8 cellular contexts compared by ENCODE assay signal in genomic region chr15:66497502-66498455, GRCh38. TPM values are rescaled to one million over a fixed set of nuclear protein-coding genes. Genes with fewer than 3 reads are reported as not detected.
DNase-seq lines count a peak whose midpoint lies in the region; ATAC-seq and TF ChIP-seq lines count a peak whose summit lies in the region.

Gene SNAPC5 (minus strand): TSS chr15:66497762. CDS start chr15:66497731, 31 bp downstream.

- H3K36me3 ChIP-seq in osteoblast (ENCODE audit: insufficient read depth, low read length) (peaks cover 80% of the 10 kb centered on the region), thoracic aorta (peaks cover 35% of the 10 kb centered on the region)

- no peaks in the 10 kb centered on the region for H3K9me3 Mint-ChIP-seq in HFFc6
- no peaks in the 10 kb centered on the region for H3K9me3 Mint-ChIP-seq in activated naive CD4-positive, alpha-beta T cell treated with anti-CD3 and anti-CD28 coated beads, Interleukin-2, amount 50 U/mL, for 24 hours

- H3K27me3 Mint-ChIP-seq in HFFc6 (ENCODE audit: insufficient read depth), result peaks cover 20% of the 10 kb centered on the region
- H3K27me3 Mint-ChIP-seq in activated naive CD4-positive, alpha-beta T cell treated with anti-CD3 and anti-CD28 coated beads, Interleukin-2, amount 50 U/mL, for 24 hours, result no peaks in the 10 kb centered on the region

- peaks cover 31% of the 10 kb centered on the region for H4K20me1 ChIP-seq in osteoblast (ENCODE audit: insufficient read depth, low read length)

- H3K4me2 ChIP-seq in osteoblast (ENCODE audit: insufficient read depth, low read length), result peak within 1 kb of the TSS; percentile 98

- H3K27ac Mint-ChIP-seq in HFFc6, result peak within 1 kb of the TSS; percentile 82
- H3K27ac Mint-ChIP-seq in activated naive CD4-positive, alpha-beta T cell treated with anti-CD3 and anti-CD28 coated beads, Interleukin-2, amount 50 U/mL, for 24 hours, result peak within 1 kb of the TSS; percentile 97

- peaks cover 52% of the 10 kb centered on the region for H3K4me1 Mint-ChIP-seq in HFFc6 (ENCODE audit: low read depth)
- H3K4me1 Mint-ChIP-seq in activated naive CD4-positive, alpha-beta T cell treated with anti-CD3 and anti-CD28 coated beads, Interleukin-2, amount 50 U/mL, for 24 hours, result peaks cover 72% of the 10 kb centered on the region

- peak within 1 kb of the TSS; percentile 93 for H3K4me3 Mint-ChIP-seq in HFFc6
- peak within 1 kb of the TSS; percentile 96 for H3K4me3 Mint-ChIP-seq in activated naive CD4-positive, alpha-beta T cell treated with anti-CD3 and anti-CD28 coated beads, Interleukin-2, amount 50 U/mL, for 24 hours

- H3K9me3 ChIP-seq in osteoblast (ENCODE audit: low read depth, low read length) (no peaks in the 10 kb centered on the region), thoracic aorta (no peaks in the 10 kb centered on the region)

- peaks cover 54% of the 10 kb centered on the region for H3K36me3 Mint-ChIP-seq in HFFc6 (ENCODE audit: low read depth)
- peaks cover 38% of the 10 kb centered on the region for H3K36me3 Mint-ChIP-seq in activated naive CD4-positive, alpha-beta T cell treated with anti-CD3 and anti-CD28 coated beads, Interleukin-2, amount 50 U/mL, for 24 hours

- DNase-seq in HFFc6 (peak; percentile 91), NB4 (ENCODE audit: low read depth) (peak; percentile 98), glomerular endothelial cell (ENCODE audit: extremely low read depth, low read depth, low spot score) (no peak), osteoblast (ENCODE audit: insufficient read length, low spot score, missing footprints) (peak; percentile 96), thoracic aorta (ENCODE audit: low spot score) (peak; percentile 92)

- H3K4me3 ChIP-seq in GM08714 (ENCODE audit: low read length), result peak within 1 kb of the TSS; percentile 89
- H3K4me3 ChIP-seq in NB4 (ENCODE audit: low read depth, low read length), result peak within 1 kb of the TSS; percentile 94
- peak within 1 kb of the TSS; percentile 98 for H3K4me3 ChIP-seq in osteoblast (ENCODE audit: insufficient read depth, low read length)
- H3K4me3 ChIP-seq in thoracic aorta, result peak within 1 kb of the TSS; percentile 85

- peak within 1 kb of the TSS; percentile 86 for H3K27ac ChIP-seq in osteoblast (ENCODE audit: low read depth, low read length)
- peak within 1 kb of the TSS; percentile 79 to 84 for H3K27ac ChIP-seq in thoracic aorta

- H2AFZ ChIP-seq in osteoblast (ENCODE audit: low read length), result peak within 1 kb of the TSS; percentile 69

- peak; percentile 77 for TF ChIP-seq POLR2A in NB4 (IDR thresholded peaks at IDR 0.05; ENCODE audit: extremely low read depth, insufficient read length)

- ATAC-seq in SK-N-SH treated with all-trans-retinoic acid at 6 μM for 48 hours (peak; percentile 88), thoracic aorta (ENCODE audit: insufficient number of reproducible peaks, low FRiP score, low read depth) (peak; percentile 81)

- H3K27me3 ChIP-seq in osteoblast (ENCODE audit: insufficient read depth, low read length), result no peaks in the 10 kb centered on the region
- H3K27me3 ChIP-seq in thoracic aorta (replicated peaks; ENCODE audit: insufficient read depth), result no peaks in the 10 kb centered on the region

- peak; percentile 99 for TF ChIP-seq CTCF in HFFc6 (IDR thresholded peaks at IDR 0.05)
- peak; percentile 70 for TF ChIP-seq CTCF in NB4 (IDR thresholded peaks at IDR 0.05; ENCODE audit: low read depth, low read length)
- TF ChIP-seq CTCF in osteoblast (IDR thresholded peaks at IDR 0.05; ENCODE audit: extremely low read depth, low read depth, low read length), result peak; percentile 97
- TF ChIP-seq CTCF in thoracic aorta (IDR thresholded peaks at IDR 0.05), result peak; percentile 94

- H3K4me1 ChIP-seq in osteoblast (ENCODE audit: insufficient read depth, low read length) (peaks cover 19% of the 10 kb centered on the region), thoracic aorta (ENCODE audit: control insufficient read depth in 1 of 2, low read depth in 2 of 2) (peaks cover 5 to 22% of the 10 kb centered on the region in 2 donors)

- peaks cover 43% of the 10 kb centered on the region for H3K79me2 ChIP-seq in osteoblast (ENCODE audit: insufficient read depth, low read length)

TF ChIP-seq in SK-N-SH treated with all-trans-retinoic acid at 6 μM for 48 hours, 23 proteins besides CTCF, POLR2A, EP300 and RAD21 (continues in another document):
- TF ChIP-seq ZNF70 (CRISPR knock-in tag; IDR thresholded peaks at IDR 0.05), result peak; percentile 45; the same call in 1 of the 2 replicates
- peak; percentile 87 for TF ChIP-seq CSRNP3 (CRISPR knock-in tag; IDR thresholded peaks at IDR 0.05)
- TF ChIP-seq ARNTL (CRISPR knock-in tag; IDR thresholded peaks at IDR 0.05; ENCODE audit: borderline replicate concordance, low read depth), result peak; percentile 63; the same call in 1 of the 2 replicates
- TF ChIP-seq PATZ1 (CRISPR knock-in tag; IDR thresholded peaks at IDR 0.05; ENCODE audit: borderline replicate concordance), result peak; percentile 76; the same call in 1 of the 2 replicates
- TF ChIP-seq BACH2 (CRISPR knock-in tag; IDR thresholded peaks at IDR 0.05; ENCODE audit: borderline replicate concordance), result no peak
- peak; percentile 46; the same call in 1 of the 2 replicates for TF ChIP-seq ZC3H10 (CRISPR knock-in tag; IDR thresholded peaks at IDR 0.05)
- no peak; the same call in 1 of the 2 replicates for TF ChIP-seq ZFP3 (CRISPR knock-in tag; IDR thresholded peaks at IDR 0.05)
- 0 out of 2 replicates have a peak, but pooled peaks have one; percentile 31 for TF ChIP-seq PPARA (CRISPR knock-in tag; IDR thresholded peaks at IDR 0.05; ENCODE audit: borderline replicate concordance)
- peak; percentile 98 for TF ChIP-seq GLIS3 (CRISPR knock-in tag; IDR thresholded peaks at IDR 0.05)
- no peak; the same call in none of the 2 replicates for TF ChIP-seq TCF4 (CRISPR knock-in tag; IDR thresholded peaks at IDR 0.05; ENCODE audit: borderline replicate concordance)
- TF ChIP-seq CREB5 (CRISPR knock-in tag; IDR thresholded peaks at IDR 0.05; ENCODE audit: low read depth), result no peak; the same call in none of the 2 replicates
- TF ChIP-seq ESRRG (CRISPR knock-in tag; IDR thresholded peaks at IDR 0.05), result peak; percentile 73
- no peak for TF ChIP-seq POU6F1 (CRISPR knock-in tag; IDR thresholded peaks at IDR 0.05; ENCODE audit: borderline replicate concordance, low read depth)
- 0 out of 2 replicates have a peak, but pooled peaks have one; percentile 42 for TF ChIP-seq CSDC2 (CRISPR knock-in tag; IDR thresholded peaks at IDR 0.05)
- TF ChIP-seq ZFP30 (CRISPR knock-in tag; IDR thresholded peaks at IDR 0.05), result 0 out of 2 replicates have a peak, but pooled peaks have one; percentile 14

RNA-seq across cellular contexts. Expression of gene SNAPC5, which starts in this region (rescaled TPM):
- 10 to 100 TPM; 17.6 to 27.5 (median 22.5) TPM for total RNA-seq in HFFc6 (2021; fragmentation: NEBNext Ultra II Directional; extraction: Animal tissue kit (Norgen Biotek cat#: 25700))
- total RNA-seq in glomerular endothelial cell, result 12.1 and 24.7 TPM in 2 replicates
- 14.5 and 18.0 TPM in 2 replicates for total RNA-seq in osteoblast
- 10 to 100 TPM; 30.3 to 38.1 TPM for total RNA-seq in thoracic aorta
